9 cellular contexts compared by ENCODE assay signal in genomic region chr2:28355521-28356094, GRCh38. TPM values are rescaled to one million over a fixed set of nuclear protein-coding genes. Genes with fewer than 3 reads are reported as not detected.
DNase-seq lines count a peak whose midpoint lies in the region; ATAC-seq and TF ChIP-seq lines count a peak whose summit lies in the region.
"Had no signal": no experiment of that assay in that cellular context is flagged by ENCODE, and none has a peak within 500 bp of the region (broad histone marks: within the 10 kb centered on the region; RNA-seq: fewer than 3 reads in every experiment).

No MANE protein-coding gene starts in this region.

- no peak for TF ChIP-seq POLR2A in gastroesophageal sphincter (IDR thresholded peaks at IDR 0.05)

- H3K79me2 ChIP-seq in osteoblast (ENCODE audit: insufficient read depth, low read length): no peaks in the 10 kb centered on the region

- H3K9me3 ChIP-seq in gastroesophageal sphincter (no peaks in the 10 kb centered on the region), osteoblast (ENCODE audit: low read depth, low read length) (no peaks in the 10 kb centered on the region)

- H3K9me3 Mint-ChIP-seq in endothelial cell (ENCODE audit: unreplicated experiment): no peaks in the 10 kb centered on the region

- H3K4me3 ChIP-seq in gastroesophageal sphincter (no peak overlapping the region), osteoblast (ENCODE audit: insufficient read depth, low read length) (no peak overlapping the region)

- ATAC-seq in gastroesophageal sphincter (peak; percentile 20), HG03469 (IDR thresholded peaks at IDR 0.05; ENCODE audit: unreplicated experiment) (no peak)

- peak; percentile 32 for DNase-seq in AG20443 (ENCODE audit: low spot score)
- peak; percentile 47 to 58 for DNase-seq in SHP77 (lab: John Stamatoyannopoulos, UW)
- DNase-seq in osteoblast (ENCODE audit: insufficient read length, low spot score, missing footprints): peak; percentile 85
- no peak for DNase-seq in RKO (ENCODE audit: low spot score)
- DNase-seq in endothelial cell (ENCODE audit: low spot score): no peak
- no peak for DNase-seq in NOMO-1 (lab: John Stamatoyannopoulos, UW; ENCODE audit: unreplicated experiment in 2 of 2)
- DNase-seq: NCI-H187 had no signal

- no CpG with 5 or more reads among the region's 6 CpGs for WGBS in gastroesophageal sphincter (ENCODE audit: low coverage in 1 of 2), 2 donors

- no peak overlapping the region for H3K4me2 ChIP-seq in osteoblast (ENCODE audit: insufficient read depth, low read length)

- H3K36me3 ChIP-seq in gastroesophageal sphincter (no peaks in the 10 kb centered on the region), osteoblast (ENCODE audit: insufficient read depth, low read length) (no peaks in the 10 kb centered on the region)

- H4K20me1 ChIP-seq in osteoblast (ENCODE audit: insufficient read depth, low read length): no peaks in the 10 kb centered on the region

- no peak overlapping the region for H3K4me3 Mint-ChIP-seq in endothelial cell (ENCODE audit: unreplicated experiment)

- H3K27ac ChIP-seq in gastroesophageal sphincter (peak overlapping the region in 3 of 4 donors; percentile 78 to 87 (median 79)), osteoblast (ENCODE audit: low read depth, low read length) (peak overlapping the region; percentile 91)

- TF ChIP-seq CTCF in gastroesophageal sphincter (IDR thresholded peaks at IDR 0.05) (no peak), osteoblast (IDR thresholded peaks at IDR 0.05; ENCODE audit: extremely low read depth, low read depth, low read length) (no peak), endothelial cell (IDR thresholded peaks at IDR 0.05; ENCODE audit: unreplicated experiment) (no peak)

- H3K4me1 Mint-ChIP-seq in endothelial cell (ENCODE audit: unreplicated experiment): no peaks in the 10 kb centered on the region

- TF ChIP-seq EP300 in gastroesophageal sphincter (IDR thresholded peaks at IDR 0.05): no peak

- H3K4me1 ChIP-seq in gastroesophageal sphincter (peaks cover 0 to 22% (median 20%) of the 10 kb centered on the region in 3 donors), osteoblast (ENCODE audit: insufficient read depth, low read length) (peaks cover 37% of the 10 kb centered on the region)

- peak overlapping the region; percentile 86 for H2AFZ ChIP-seq in osteoblast (ENCODE audit: low read length)

- H3K27me3 ChIP-seq in gastroesophageal sphincter (no peaks in the 10 kb centered on the region), osteoblast (ENCODE audit: insufficient read depth, low read length) (no peaks in the 10 kb centered on the region)

- no peaks in the 10 kb centered on the region for H3K36me3 Mint-ChIP-seq in endothelial cell (ENCODE audit: low read depth, unreplicated experiment)

- H3K27ac Mint-ChIP-seq in endothelial cell (ENCODE audit: unreplicated experiment): no peak overlapping the region

- peaks cover 6% of the 10 kb centered on the region for H3K27me3 Mint-ChIP-seq in endothelial cell (ENCODE audit: unreplicated experiment)

RNA-seq across cellular contexts. Expression of gene FOSL2, which starts 37.0 kb away (rescaled TPM):
- total RNA-seq in gastroesophageal sphincter: 100 to 1,000 TPM in 3 of 4 donors, 10 to 100 TPM in 1; 75.3 to 152 (median 132) TPM
- total RNA-seq in osteoblast: 64.5 and 86.9 TPM in 2 replicates
- 24.4 TPM for total RNA-seq in endothelial cell (ENCODE audit: unreplicated experiment)

Comparison
In these comparisons a context has a peak if more than half of its experiments do, and no peak if none do; other contexts are left out.
1. DNase-seq: peak in AG20443 (single experiment), SHP77 (2 of 2) and osteoblast (single experiment); none in RKO (single experiment), endothelial cell (single experiment) and NOMO-1 (0 of 2).